Comparison of ENCODE assay signal across 1 cellular context in genomic region chr2:97687235-97687634, GRCh38. TPM values are rescaled to one million over a fixed set of nuclear protein-coding genes. Genes with fewer than 3 reads are reported as not detected.
"Had no signal": no experiment of that assay in that cellular context is flagged by ENCODE, and none has a peak within 500 bp of the region (broad histone marks: within the 10 kb centered on the region; RNA-seq: fewer than 3 reads in every experiment).

No MANE protein-coding gene starts in this region.

RNA-seq across cellular contexts. Expression of gene ZAP70, which starts 26.1 kb away (rescaled TPM):
- total RNA-seq: NCI-H460 had no signal
